ENCODE assay signal across 1 cellular context in the genomic region with DNA sequence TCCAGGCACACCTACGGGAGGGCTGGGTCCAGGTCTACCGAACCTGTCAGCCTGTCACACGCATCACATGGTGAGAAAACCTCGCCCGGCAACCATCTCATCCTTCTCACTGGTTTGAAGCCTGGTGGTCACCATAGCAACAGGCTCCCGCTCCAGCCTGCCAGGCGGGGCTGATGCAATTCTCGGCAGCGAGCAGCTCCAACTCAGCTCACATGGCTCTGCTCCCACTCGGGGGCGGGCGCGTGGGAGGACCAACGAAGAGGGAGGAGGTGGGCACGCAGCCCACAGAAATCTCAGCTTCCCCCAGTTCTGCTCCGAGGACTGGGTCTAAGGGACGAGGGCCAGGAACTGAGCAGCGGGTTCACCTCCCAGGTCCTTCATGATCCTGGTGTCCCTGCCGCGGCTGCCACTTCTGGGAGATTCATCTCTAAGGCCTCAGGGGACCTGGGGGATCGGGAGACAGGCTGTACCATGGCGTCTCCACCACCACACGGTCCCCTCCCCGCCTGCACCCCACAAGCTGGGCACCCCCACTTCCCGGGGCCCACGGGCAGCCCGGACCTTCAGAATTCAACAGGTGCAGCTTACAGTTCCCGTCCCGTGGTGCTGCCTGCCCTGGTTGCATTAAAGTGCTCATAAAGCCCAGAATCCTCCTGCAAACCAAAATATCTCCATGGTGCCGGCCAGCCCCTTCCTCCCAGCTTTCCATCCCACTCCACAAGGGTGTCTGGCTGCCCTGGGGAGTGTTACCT.
TF ChIP-seq lines count a peak whose summit lies in the region.

No MANE protein-coding gene starts in this region.

TF ChIP-seq in HepG2, 621 proteins besides CTCF, POLR2A, EP300 and RAD21 (continued from another document):
- TF ChIP-seq, protein P1, sequence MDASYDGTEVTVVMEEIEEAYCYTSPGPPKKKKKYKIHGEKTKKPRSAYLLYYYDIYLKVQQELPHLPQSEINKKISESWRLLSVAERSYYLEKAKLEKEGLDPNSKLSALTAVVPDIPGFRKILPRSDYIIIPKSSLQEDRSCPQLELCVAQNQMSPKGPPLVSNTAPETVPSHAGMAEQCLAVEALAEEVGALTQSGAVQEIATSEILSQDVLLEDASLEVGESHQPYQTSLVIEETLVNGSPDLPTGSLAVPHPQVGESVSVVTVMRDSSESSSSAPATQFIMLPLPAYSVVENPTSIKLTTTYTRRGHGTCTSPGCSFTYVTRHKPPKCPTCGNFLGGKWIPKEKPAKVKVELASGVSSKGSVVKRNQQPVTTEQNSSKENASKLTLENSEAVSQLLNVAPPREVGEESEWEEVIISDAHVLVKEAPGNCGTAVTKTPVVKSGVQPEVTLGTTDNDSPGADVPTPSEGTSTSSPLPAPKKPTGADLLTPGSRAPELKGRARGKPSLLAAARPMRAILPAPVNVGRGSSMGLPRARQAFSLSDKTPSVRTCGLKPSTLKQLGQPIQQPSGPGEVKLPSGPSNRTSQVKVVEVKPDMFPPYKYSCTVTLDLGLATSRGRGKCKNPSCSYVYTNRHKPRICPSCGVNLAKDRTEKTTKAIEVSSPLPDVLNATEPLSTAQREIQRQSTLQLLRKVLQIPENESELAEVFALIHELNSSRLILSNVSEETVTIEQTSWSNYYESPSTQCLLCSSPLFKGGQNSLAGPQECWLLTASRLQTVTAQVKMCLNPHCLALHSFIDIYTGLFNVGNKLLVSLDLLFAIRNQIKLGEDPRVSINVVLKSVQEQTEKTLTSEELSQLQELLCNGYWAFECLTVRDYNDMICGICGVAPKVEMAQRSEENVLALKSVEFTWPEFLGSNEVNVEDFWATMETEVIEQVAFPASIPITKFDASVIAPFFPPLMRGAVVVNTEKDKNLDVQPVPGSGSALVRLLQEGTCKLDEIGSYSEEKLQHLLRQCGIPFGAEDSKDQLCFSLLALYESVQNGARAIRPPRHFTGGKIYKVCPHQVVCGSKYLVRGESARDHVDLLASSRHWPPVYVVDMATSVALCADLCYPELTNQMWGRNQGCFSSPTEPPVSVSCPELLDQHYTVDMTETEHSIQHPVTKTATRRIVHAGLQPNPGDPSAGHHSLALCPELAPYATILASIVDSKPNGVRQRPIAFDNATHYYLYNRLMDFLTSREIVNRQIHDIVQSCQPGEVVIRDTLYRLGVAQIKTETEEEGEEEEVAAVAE (CRISPR knock-in tag; IDR thresholded peaks at IDR 0.05; ENCODE audit: borderline replicate concordance) = no peak
- peak; percentile 78 for TF ChIP-seq CEBPG (CRISPR knock-in tag; IDR thresholded peaks at IDR 0.05)
- TF ChIP-seq, protein P2, sequence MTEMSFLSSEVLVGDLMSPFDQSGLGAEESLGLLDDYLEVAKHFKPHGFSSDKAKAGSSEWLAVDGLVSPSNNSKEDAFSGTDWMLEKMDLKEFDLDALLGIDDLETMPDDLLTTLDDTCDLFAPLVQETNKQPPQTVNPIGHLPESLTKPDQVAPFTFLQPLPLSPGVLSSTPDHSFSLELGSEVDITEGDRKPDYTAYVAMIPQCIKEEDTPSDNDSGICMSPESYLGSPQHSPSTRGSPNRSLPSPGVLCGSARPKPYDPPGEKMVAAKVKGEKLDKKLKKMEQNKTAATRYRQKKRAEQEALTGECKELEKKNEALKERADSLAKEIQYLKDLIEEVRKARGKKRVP (CRISPR knock-in tag; IDR thresholded peaks at IDR 0.05) = peak in 1 of 2 experiments; percentile 93; a peak in 2 of 4 replicates
- TF ChIP-seq RARG (CRISPR knock-in tag; IDR thresholded peaks at IDR 0.05; ENCODE audit: low read depth) = no peak
- TF ChIP-seq RFX1 (IDR thresholded peaks at IDR 0.05) = peak; percentile 56
- TF ChIP-seq CREB1 (IDR thresholded peaks at IDR 0.05) = no peak
- TF ChIP-seq CREB1 (CRISPR knock-in tag; IDR thresholded peaks at IDR 0.05) = no peak
